Comparison of ENCODE assay signal across 1 cellular context in genomic region chr17:46738544-46738943, GRCh38.
TF ChIP-seq lines count a peak whose summit lies in the region.

No MANE protein-coding gene starts in this region.

TF ChIP-seq in SK-N-SH treated with all-trans-retinoic acid at 6 μM for 48 hours, 23 proteins besides CTCF, POLR2A, EP300 and RAD21 (continued from another document):
- TF ChIP-seq CSRNP3 (CRISPR knock-in tag; IDR thresholded peaks at IDR 0.05) (no peak), SNAI2 (CRISPR knock-in tag; IDR thresholded peaks at IDR 0.05) (no peak), ZNF70 (CRISPR knock-in tag; IDR thresholded peaks at IDR 0.05) (no peak), ZFP3 (CRISPR knock-in tag; IDR thresholded peaks at IDR 0.05) (no peak), ZNF8 (CRISPR knock-in tag; IDR thresholded peaks at IDR 0.05) (no peak), RARB (CRISPR knock-in tag; IDR thresholded peaks at IDR 0.05) (no peak), ARNTL (CRISPR knock-in tag; IDR thresholded peaks at IDR 0.05; ENCODE audit: borderline replicate concordance, low read depth) (no peak), PPARA (CRISPR knock-in tag; IDR thresholded peaks at IDR 0.05; ENCODE audit: borderline replicate concordance) (no peak)
TF ChIP-seq in SK-N-SH treated with all-trans-retinoic acid at 6 μM for 48 hours: peak in this region for 0.
